In genomic region chr21:44873356-44874239, GRCh38 we compare ENCODE assay signal across 8 cellular contexts. TPM values are rescaled to one million over a fixed set of nuclear protein-coding genes. Genes with fewer than 3 reads are reported as not detected.
DNase-seq lines count a peak whose midpoint lies in the region; ATAC-seq lines count a peak whose summit lies in the region.

TSS of gene PTTG1IP (minus strand) at chr21:44873690. CDS start at chr21:44873616, 74 bp downstream.

- peak; percentile 100 for DNase-seq in COLO829 (ENCODE audit: low spot score)
- peak; percentile 95 for DNase-seq in HT1080 (ENCODE audit: low read depth)
- peak; percentile 96 to 97 for DNase-seq in NOMO-1 (lab: John Stamatoyannopoulos, UW; ENCODE audit: unreplicated experiment in 2 of 2)
- DNase-seq in effector CD8-positive, alpha-beta T cell (lab: John Stamatoyannopoulos, UW) = peak; percentile 99
- peak; percentile 97 to 99 for DNase-seq in lung microvascular endothelial cell (ENCODE audit: low read depth in 2 of 2)
- DNase-seq in stimulated activated CD4-positive, alpha-beta T cell treated with anti-CD3 and anti-CD28 coated beads, TNF-alpha, amount 100 ng/mL, for 4 hours (ENCODE audit: low read depth in 3 of 3) = peak; percentile 98 to 99 (median 99)

- peak; percentile 63 for ATAC-seq in GM21360 (IDR thresholded peaks at IDR 0.05; ENCODE audit: unreplicated experiment)

- CTCF ChIA-PET in activated CD8-positive, alpha-beta memory T cell treated with anti-CD3 and anti-CD28 coated beads for 36 hours (lab: Charles Lee) = interaction anchor here (0.7 to 3.6 kb wide), 9 partner anchors 19 to 364 kb away, joined by 3 to 16 read pairs (median 4); partner anchors contain the start of gene UBE2G2

- POLR2A ChIA-PET in activated CD8-positive, alpha-beta memory T cell treated with anti-CD3 and anti-CD28 coated beads for 36 hours (lab: Charles Lee) = interaction anchor here (0.8 to 2.7 kb wide), 7 partner anchors 44 to 66 kb away, joined by 4 to 11 read pairs (median 7); partner anchors contain the start of genes ITGB2, SLX9 and SUMO3

RNA-seq across cellular contexts. Expression of gene PTTG1IP, which starts in this region (rescaled TPM):
- 377 and 408 TPM in 2 replicates for total RNA-seq in HT1080 (2014; rRNA removed; shearing (Covaris generic))
- 335 and 348 TPM in 2 replicates for polyA plus RNA-seq in HT1080 (2015; cell fraction: cytosol; rRNA removed)
- polyA plus RNA-seq in HT1080 (2015; cell fraction: nucleus; rRNA removed) = 228 and 231 TPM in 2 replicates
- 10 to 100 TPM; 42.3 to 45.3 TPM for total RNA-seq in activated CD8-positive, alpha-beta memory T cell treated with anti-CD3 and anti-CD28 coated beads for 36 hours
- 291 and 379 TPM in 2 replicates for total RNA-seq in lung microvascular endothelial cell

Comparison
In these comparisons a context has a peak if more than half of its experiments do, and no peak if none do; other contexts are left out.
1. Peak in every context shown above with its lines: DNase-seq and ATAC-seq.